In genomic region chr12:26845984-26846383, GRCh38 we compare ENCODE assay signal across 11 cellular contexts. TPM values are rescaled to one million over a fixed set of nuclear protein-coding genes. Genes with fewer than 3 reads are reported as not detected.
A peak's percentile ranks its signal among the peaks of the same experiment; 100 is the strongest.
DNase-seq lines count a peak whose midpoint lies in the region; ATAC-seq and TF ChIP-seq lines count a peak whose summit lies in the region.
"Had no signal": no experiment of that assay in that cellular context is flagged by ENCODE, and none has a peak within 500 bp of the region (broad histone marks: within the 10 kb centered on the region; RNA-seq: fewer than 3 reads in every experiment).

No MANE protein-coding gene starts in this region.

- H3K4me3 ChIP-seq in cardiac fibroblast (replicated peaks in 1 of 2; ENCODE audit: low read depth in 2 of 2, low read length in 2 of 2): no peak overlapping the region
- H3K4me3 ChIP-seq in lower lobe of right lung: no peak overlapping the region
- no peak overlapping the region for H3K4me3 ChIP-seq in endodermal cell (ENCODE audit: low read length)
- H3K4me3 ChIP-seq in prostate gland: no peak overlapping the region
- no peak overlapping the region for H3K4me3 ChIP-seq in Peyer's patch

- H3K27ac Mint-ChIP-seq in IgD-negative memory B cell (peak overlapping the region; percentile 82 to 95 (median 91)), endodermal cell (no peak overlapping the region)

- no peaks in the 10 kb centered on the region for H3K36me3 ChIP-seq in lower lobe of right lung
- H3K36me3 ChIP-seq in endodermal cell (ENCODE audit: control insufficient read depth, insufficient read depth, low read length): no peaks in the 10 kb centered on the region
- H3K36me3 ChIP-seq in prostate gland: no peaks in the 10 kb centered on the region
- no peaks in the 10 kb centered on the region for H3K36me3 ChIP-seq in Peyer's patch

- peaks cover 2% of the 10 kb centered on the region for H3K36me3 Mint-ChIP-seq in IgD-negative memory B cell
- no peaks in the 10 kb centered on the region for H3K36me3 Mint-ChIP-seq in endodermal cell (ENCODE audit: low read depth)

- H3K4me1 ChIP-seq in lower lobe of right lung: peaks cover 21% of the 10 kb centered on the region
- H3K4me1 ChIP-seq in endodermal cell (ENCODE audit: control insufficient read depth, insufficient read depth, low read length): no peaks in the 10 kb centered on the region
- no peaks in the 10 kb centered on the region for H3K4me1 ChIP-seq in prostate gland (replicated peaks)
- H3K4me1 ChIP-seq in Peyer's patch: no peaks in the 10 kb centered on the region

- peak; percentile 94 to 97 for ATAC-seq in lower lobe of right lung
- no peak for ATAC-seq in GM19452 (IDR thresholded peaks at IDR 0.05; ENCODE audit: unreplicated experiment)
- ATAC-seq: activated T-cell treated with anti-CD3 and anti-CD28 coated beads, Interleukin-2, amount 50 U/mL, for 4 hours had no signal

- TF ChIP-seq POLR2A in prostate gland (IDR thresholded peaks at IDR 0.05): no peak
- no peak for TF ChIP-seq POLR2A in Peyer's patch (IDR thresholded peaks at IDR 0.05)

- peaks cover 17 to 21% (median 20%) of the 10 kb centered on the region in 3 donors for H3K4me1 Mint-ChIP-seq in IgD-negative memory B cell
- no peaks in the 10 kb centered on the region for H3K4me1 Mint-ChIP-seq in endodermal cell

- WGBS in endodermal cell (ENCODE audit: insufficient coverage in 1 of 2, insufficient read length in 1 of 2), 2 experiments: 93 to 95% methylated on average over 4 of the region's 4 CpGs
- 25% methylated on average over 4 of the region's 4 CpGs for WGBS in prostate gland

- DNase-seq in AG09319 (ENCODE audit: extremely low read depth, low read depth): peak; percentile 69
- DNase-seq in cardiac fibroblast (ENCODE audit: low read depth in 2 of 2): peak; percentile 88 to 97
- no peak for DNase-seq in lower lobe of right lung
- DNase-seq in endodermal cell: no peak
- no peak for DNase-seq in prostate gland (ENCODE audit: low spot score)
- DNase-seq in Peyer's patch: no peak
- DNase-seq: activated T-cell treated with anti-CD3 and anti-CD28 coated beads, Interleukin-2, amount 50 U/mL, for 4 hours; Calu3; NCI-H1436 had no signal

- peak overlapping the region in 3 of 4 donors; percentile 45 to 71 (median 50) for H3K4me3 Mint-ChIP-seq in IgD-negative memory B cell
- H3K4me3 Mint-ChIP-seq in endodermal cell: no peak overlapping the region
- H3K4me3 Mint-ChIP-seq: activated T-cell treated with anti-CD3 and anti-CD28 coated beads, Interleukin-2, amount 50 U/mL, for 4 hours had no signal

- no peaks in the 10 kb centered on the region for H3K9me3 ChIP-seq in lower lobe of right lung
- H3K9me3 ChIP-seq in endodermal cell (ENCODE audit: control insufficient read depth, low read length): no peaks in the 10 kb centered on the region
- no peaks in the 10 kb centered on the region for H3K9me3 ChIP-seq in prostate gland
- H3K9me3 ChIP-seq in Peyer's patch: no peaks in the 10 kb centered on the region

- H3K27me3 Mint-ChIP-seq in IgD-negative memory B cell: no peaks in the 10 kb centered on the region
- H3K27me3 Mint-ChIP-seq in endodermal cell (ENCODE audit: insufficient read depth): no peaks in the 10 kb centered on the region

- intact Hi-C loops in lower lobe of right lung (cut with DNase I) (no loop called here), prostate gland (cut with DNase I) (no loop called here)

- H3K27me3 ChIP-seq in lower lobe of right lung (ENCODE audit: low read depth): no peaks in the 10 kb centered on the region
- no peaks in the 10 kb centered on the region for H3K27me3 ChIP-seq in endodermal cell (ENCODE audit: control insufficient read depth, insufficient read depth, low read length, poor library complexity, severe bottlenecking)
- H3K27me3 ChIP-seq in prostate gland (replicated peaks; ENCODE audit: insufficient read depth): no peaks in the 10 kb centered on the region
- no peaks in the 10 kb centered on the region for H3K27me3 ChIP-seq in Peyer's patch

- TF ChIP-seq CTCF in AG09319 (IDR thresholded peaks at IDR 0.05; ENCODE audit: low read depth, low read length) (no peak), cardiac fibroblast (IDR thresholded peaks at IDR 0.05; ENCODE audit: low read depth, low read length) (no peak), lower lobe of right lung (IDR thresholded peaks at IDR 0.05) (no peak), endodermal cell (conservative IDR thresholded peaks at IDR 0.05) (no peak), prostate gland (IDR thresholded peaks at IDR 0.05) (no peak), Peyer's patch (IDR thresholded peaks at IDR 0.05) (no peak)

- H3K27ac ChIP-seq in lower lobe of right lung (peak overlapping the region; percentile 53), endodermal cell (ENCODE audit: low read depth, low read length) (no peak overlapping the region), prostate gland (no peak overlapping the region), Peyer's patch (peak overlapping the region in 2 of 4 donors; percentile 21 to 42)

- H3K9ac ChIP-seq in endodermal cell (ENCODE audit: extremely low read depth, low read length, poor library complexity, severe bottlenecking): no peak overlapping the region

- no peaks in the 10 kb centered on the region for H3K9me3 Mint-ChIP-seq in IgD-negative memory B cell
- no peaks in the 10 kb centered on the region for H3K9me3 Mint-ChIP-seq in endodermal cell
- H3K9me3 Mint-ChIP-seq: activated T-cell treated with anti-CD3 and anti-CD28 coated beads, Interleukin-2, amount 50 U/mL, for 4 hours had no signal

RNA-seq across cellular contexts. Expression of gene ITPR2, which starts 13.0 kb away (rescaled TPM):
- polyA plus RNA-seq in IgD-negative memory B cell: 27.5 TPM
- total RNA-seq in lower lobe of right lung (64.0 TPM), endodermal cell (10 to 100 TPM; 14.8 to 74.4 TPM), prostate gland (10 to 100 TPM; 30.0 to 44.4 TPM), Peyer's patch (10 to 100 TPM; 32.6 to 87.5 (median 51.9) TPM)
- polyA plus RNA-seq in endodermal cell (2013, experiment 1 of 2): 1.6 TPM
- 1.5 TPM for polyA plus RNA-seq in endodermal cell (2013, experiment 2 of 2)

Comparison
In these comparisons a context has a peak if more than half of its experiments do, and no peak if none do; other contexts are left out.
1. DNase-seq: peak in AG09319 (single experiment) and cardiac fibroblast (2 of 2); none in lower lobe of right lung (single experiment), endodermal cell (single experiment), prostate gland (single experiment) and Peyer's patch (0 of 3).